Comparison of ENCODE assay signal across 23 cellular contexts in genomic region chr14:97948841-97949240, GRCh38.
"Had no signal": no experiment of that assay in that cellular context is flagged by ENCODE, and none has a peak within 500 bp of the region (broad histone marks: within the 10 kb centered on the region; RNA-seq: fewer than 3 reads in every experiment).

No MANE protein-coding gene starts in this region.

- H3K4me1 Mint-ChIP-seq: activated CD8-positive, alpha-beta memory T cell treated with anti-CD3 and anti-CD28 coated beads, Interleukin-2, amount 10 ng/mL, durations not matched to agents 7 days and 5 days had no signal

- H3K4me1 ChIP-seq: ascending aorta, body of pancreas had no signal

- DNase-seq: activated CD4-positive, alpha-beta T cell treated with anti-CD3 and anti-CD28 coated beads for 48 hours; activated CD4-positive, alpha-beta T cell treated with anti-CD3 and anti-CD28 coated beads, Interleukin-2, amount 50 U/mL, for 4 hours; activated CD4-positive, CD25-positive, alpha-beta regulatory T cell treated with anti-CD3 and anti-CD28 coated beads, Interleukin-2, amount 50 U/mL, for 72 hours; activated CD8-positive, alpha-beta memory T cell treated with anti-CD3 and anti-CD28 coated beads, Interleukin-2, amount 10 ng/mL, durations not matched to agents 7 days and 5 days; activated effector memory CD4-positive, alpha-beta T cell treated with Interleukin-2 at 50 U/mL for 16 hours; activated naive CD4-positive, alpha-beta T cell; activated T-cell treated with anti-CD3 and anti-CD28 coated beads, Interleukin-2, amount 50 U/mL, for 24 hours; body of pancreas; central memory CD4-positive, alpha-beta T cell; Kasumi-1; KBM-7; NCI-H1105 treated with DMSO at 0.1 percent for 48 hours; NCI-H1436 treated with DMSO at 0.1 percent for 48 hours; NCI-H187; NCI-H2081; NCI-H446 treated with DMSO at 0.1 percent for 48 hours; NCI-H524 treated with DMSO at 0.1 percent for 48 hours; PC-3; SHP77 had no signal

- H3K27ac Mint-ChIP-seq: activated CD8-positive, alpha-beta memory T cell treated with anti-CD3 and anti-CD28 coated beads, Interleukin-2, amount 10 ng/mL, durations not matched to agents 7 days and 5 days; activated naive CD4-positive, alpha-beta T cell treated with anti-CD3 and anti-CD28 coated beads, Interleukin-2, amount 50 U/mL, for 24 hours; activated T-cell treated with anti-CD3 and anti-CD28 coated beads, Interleukin-2, amount 50 U/mL, for 24 hours; activated T-helper 1 cell treated with anti-CD3 and anti-CD28 coated beads, Interleukin-12 subunit alpha, Interleukin-12 subunit beta, Interleukin-2, Interleukin-4 antibody, amounts not matched to agents 30 ng/mL and 10 ng/mL and 1 ng/mL, durations not matched to agents 14 hours and 24 hours and 36 hours; T-helper 1 cell treated with Interleukin-12 subunit alpha and Interleukin-12 subunit beta and Interleukin-4 antibody, amounts not matched to agents 30 μg/mL and 1 μg/mL, for 36 hours had no signal

- H3K27me3 ChIP-seq: ascending aorta, body of pancreas had no signal

- ATAC-seq: activated CD8-positive, alpha-beta memory T cell treated with anti-CD3 and anti-CD28 coated beads, Interleukin-2, amount 10 ng/mL, durations not matched to agents 7 days and 5 days; body of pancreas; PC-3 had no signal

- H3K9me3 Mint-ChIP-seq: activated naive CD4-positive, alpha-beta T cell treated with anti-CD3 and anti-CD28 coated beads, Interleukin-2, amount 50 U/mL, for 24 hours; activated T-cell treated with anti-CD3 and anti-CD28 coated beads, Interleukin-2, amount 50 U/mL, for 24 hours; activated T-helper 1 cell treated with anti-CD3 and anti-CD28 coated beads, Interleukin-12 subunit alpha, Interleukin-12 subunit beta, Interleukin-2, Interleukin-4 antibody, amounts not matched to agents 30 ng/mL and 10 ng/mL and 1 ng/mL, durations not matched to agents 14 hours and 24 hours and 36 hours; T-helper 1 cell treated with Interleukin-12 subunit alpha and Interleukin-12 subunit beta and Interleukin-4 antibody, amounts not matched to agents 30 μg/mL and 1 μg/mL, for 36 hours had no signal

- H3K4me3 Mint-ChIP-seq: activated CD8-positive, alpha-beta memory T cell treated with anti-CD3 and anti-CD28 coated beads, Interleukin-2, amount 10 ng/mL, durations not matched to agents 7 days and 5 days; activated naive CD4-positive, alpha-beta T cell treated with anti-CD3 and anti-CD28 coated beads, Interleukin-2, amount 50 U/mL, for 24 hours; activated T-cell treated with anti-CD3 and anti-CD28 coated beads, Interleukin-2, amount 50 U/mL, for 24 hours; activated T-helper 1 cell treated with anti-CD3 and anti-CD28 coated beads, Interleukin-12 subunit alpha, Interleukin-12 subunit beta, Interleukin-2, Interleukin-4 antibody, amounts not matched to agents 30 ng/mL and 10 ng/mL and 1 ng/mL, durations not matched to agents 14 hours and 24 hours and 36 hours; T-helper 1 cell treated with Interleukin-12 subunit alpha and Interleukin-12 subunit beta and Interleukin-4 antibody, amounts not matched to agents 30 μg/mL and 1 μg/mL, for 36 hours had no signal

- H3K4me3 ChIP-seq: ascending aorta, body of pancreas had no signal

- H3K27me3 Mint-ChIP-seq: activated CD8-positive, alpha-beta memory T cell treated with anti-CD3 and anti-CD28 coated beads, Interleukin-2, amount 10 ng/mL, durations not matched to agents 7 days and 5 days; activated naive CD4-positive, alpha-beta T cell treated with anti-CD3 and anti-CD28 coated beads, Interleukin-2, amount 50 U/mL, for 24 hours; activated T-cell treated with anti-CD3 and anti-CD28 coated beads, Interleukin-2, amount 50 U/mL, for 24 hours had no signal

- H3K27ac ChIP-seq: ascending aorta, body of pancreas had no signal

- H3K9me3 ChIP-seq: body of pancreas had no signal

- H3K36me3 ChIP-seq: ascending aorta had no signal
